In the genomic region with DNA sequence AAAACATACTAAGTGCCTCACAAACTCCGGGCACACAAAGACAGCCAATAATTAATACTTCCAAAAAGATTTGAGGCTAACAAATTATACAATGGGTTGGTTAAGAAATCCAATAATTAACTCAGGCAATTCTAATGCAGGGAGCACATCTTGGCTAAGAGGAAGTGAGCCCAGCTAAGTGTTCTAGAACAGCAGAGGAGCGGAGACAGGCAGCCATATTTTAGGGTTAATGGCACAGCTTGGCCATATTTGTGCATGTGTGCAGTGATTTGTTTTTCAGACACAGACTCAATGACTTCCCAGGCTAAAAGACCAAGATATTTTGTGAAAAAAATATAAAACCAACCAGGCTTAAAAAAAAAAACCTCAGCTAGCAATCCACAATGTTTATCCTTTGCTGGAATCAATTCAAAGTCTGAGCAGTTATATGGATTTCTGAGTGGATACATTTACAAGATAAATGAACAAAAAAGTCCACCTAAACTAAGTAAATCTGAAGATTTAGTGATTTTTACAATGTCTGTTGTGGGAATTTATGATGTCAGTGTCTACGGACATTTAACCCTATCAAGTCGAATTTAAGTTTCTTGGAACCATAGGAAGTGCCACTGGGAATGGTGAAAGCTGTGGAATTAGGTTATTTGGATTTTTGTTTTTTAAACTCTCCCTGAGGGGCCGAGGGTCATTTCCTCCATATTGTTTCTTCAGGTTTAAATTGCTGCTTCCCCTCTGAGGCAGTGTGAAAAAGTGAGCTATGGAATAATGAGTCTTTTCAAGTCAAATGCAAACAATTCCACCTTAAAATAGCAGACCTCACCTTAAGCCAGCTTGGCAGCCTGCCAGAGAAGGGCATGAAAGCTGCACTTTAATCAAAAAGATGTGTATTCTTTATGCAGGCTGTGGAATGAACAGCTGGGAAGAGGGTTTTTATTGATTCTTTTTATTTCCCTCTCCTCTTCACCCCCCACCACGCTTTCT, we compare ENCODE assay signal across 10 cellular contexts.
DNase-seq lines count a peak whose midpoint lies in the region; FAIRE-seq and TF ChIP-seq lines count a peak whose summit lies in the region.
"Had no signal": no experiment of that assay in that cellular context is flagged by ENCODE, and none has a peak within 500 bp of the region (broad histone marks: within the 10 kb centered on the region; RNA-seq: fewer than 3 reads in every experiment).

No MANE protein-coding gene starts in this region.

- no peak overlapping the region for H3K27ac Mint-ChIP-seq in CD14-positive monocyte

- WGBS in small intestine, 3 donors: 43 to 52% (median 51%) methylated on average over 6 of the region's 6 CpGs

- H3K27me3 ChIP-seq in small intestine (ENCODE audit: control insufficient read depth in 2 of 2, insufficient read depth in 2 of 2, low read length in 2 of 2): no peaks in the 10 kb centered on the region
- H3K27me3 ChIP-seq: spleen had no signal

- peaks cover 0 to 3% (median 0%) of the 10 kb centered on the region in 7 donors for H3K9me3 Mint-ChIP-seq in CD14-positive monocyte

- peak; percentile 36 for DNase-seq in activated CD8-positive, alpha-beta memory T cell treated with anti-CD3 and anti-CD28 coated beads, Interleukin-2, amount 50 U/mL, for 4 hours
- DNase-seq in activated CD8-positive, alpha-beta memory T cell treated with anti-CD3 and anti-CD28 coated beads for 24 hours: no peak
- DNase-seq in NCI-H2227 (lab: John Stamatoyannopoulos, UW; ENCODE audit: unreplicated experiment): peak; percentile 92
- peak; percentile 76 for DNase-seq in dermis blood vessel endothelial cell
- peak; percentile 49 for DNase-seq in small intestine
- DNase-seq in activated CD4-positive, CD25-positive, alpha-beta regulatory T cell (lab: John Stamatoyannopoulos, UW): no peak
- no peak for DNase-seq in NCI-H1930 (lab: John Stamatoyannopoulos, UW)
- no peak for DNase-seq in CD14-positive monocyte (ENCODE audit: low spot score)
- DNase-seq: spleen had no signal

- H3K4me1 Mint-ChIP-seq in CD14-positive monocyte: peaks cover 25% of the 10 kb centered on the region

- no peaks in the 10 kb centered on the region for H3K36me3 Mint-ChIP-seq in CD14-positive monocyte

- no peak overlapping the region for H3K27ac ChIP-seq in small intestine (ENCODE audit: low read depth in 1 of 2, low read length in 1 of 2)
- H3K27ac ChIP-seq: spleen had no signal

- intact Hi-C loops in CD14-positive monocyte (cut with micrococcal nuclease): no loop called here

- H3K4me3 Mint-ChIP-seq in CD14-positive monocyte: no peak overlapping the region

- FAIRE-seq in small intestine (lab: Jason Lieb, UNC): no peak
- FAIRE-seq: colon had no signal

- H3K36me3 ChIP-seq in small intestine (ENCODE audit: control insufficient read depth in 2 of 2, insufficient read depth in 2 of 2, low read length in 2 of 2): no peaks in the 10 kb centered on the region
- H3K36me3 ChIP-seq: spleen had no signal

- peaks cover 0 to 1% (median 0%) of the 10 kb centered on the region in 3 donors for H3K27me3 Mint-ChIP-seq in CD14-positive monocyte (ENCODE audit: low read depth in 3 of 3)

- H3K4me3 ChIP-seq in small intestine (ENCODE audit: low read depth in 1 of 2, low read length in 2 of 2): no peak overlapping the region
- H3K4me3 ChIP-seq: spleen had no signal

- H3K9me3 ChIP-seq in small intestine (ENCODE audit: control insufficient read depth, low read depth): no peaks in the 10 kb centered on the region
- H3K9me3 ChIP-seq: spleen had no signal

- TF ChIP-seq CTCF in CD14-positive monocyte (IDR thresholded peaks at IDR 0.05): no peak

- H3K4me1 ChIP-seq in small intestine (ENCODE audit: control insufficient read depth in 2 of 2, insufficient read depth in 1 of 2, low read depth in 1 of 2, low read length in 1 of 2): peaks cover 2 to 6% of the 10 kb centered on the region in 2 donors

Comparison
In these comparisons a context has a peak if more than half of its experiments do, and no peak if none do; other contexts are left out.
1. DNase-seq: peak in activated CD8-positive, alpha-beta memory T cell treated with anti-CD3 and anti-CD28 coated beads, Interleukin-2, amount 50 U/mL, for 4 hours (single experiment), NCI-H2227 (single experiment), dermis blood vessel endothelial cell (single experiment) and small intestine (single experiment); none in activated CD8-positive, alpha-beta memory T cell treated with anti-CD3 and anti-CD28 coated beads for 24 hours (single experiment), activated CD4-positive, CD25-positive, alpha-beta regulatory T cell (0 of 4), NCI-H1930 (0 of 2) and CD14-positive monocyte (single experiment).